Comparison of ENCODE assay signal across 20 cellular contexts in genomic region chr10:23432639-23433038, GRCh38. TPM values are rescaled to one million over a fixed set of nuclear protein-coding genes. Genes with fewer than 3 reads are reported as not detected.
DNase-seq lines count a peak whose midpoint lies in the region; ATAC-seq and TF ChIP-seq lines count a peak whose summit lies in the region.
"Had no signal": no experiment of that assay in that cellular context is flagged by ENCODE, and none has a peak within 500 bp of the region (broad histone marks: within the 10 kb centered on the region; RNA-seq: fewer than 3 reads in every experiment).

No MANE protein-coding gene starts in this region.

- TF ChIP-seq CTCF in left lung (IDR thresholded peaks at IDR 0.05) (no peak), foreskin fibroblast (IDR thresholded peaks at IDR 0.05; ENCODE audit: low read depth, low read length) (no peak), Calu3 (IDR thresholded peaks at IDR 0.05; ENCODE audit: unreplicated experiment) (no peak)

- CTCF ChIA-PET in Calu3 (lab: Charles Lee): interaction anchor here (0.9 kb wide), 1 partner anchor 84 kb away, joined by 3 read pairs; no protein-coding TSS in a partner anchor

- no peak overlapping the region for H3K27ac Mint-ChIP-seq in activated T-helper 17 cell treated with anti-CD3 and anti-CD28 coated beads, Interleukin-2, amount 50 U/mL, for 72 hours
- H3K27ac Mint-ChIP-seq in Calu3 (ENCODE audit: unreplicated experiment): no peak overlapping the region
- H3K27ac Mint-ChIP-seq: activated naive CD8-positive, alpha-beta T cell; activated T-helper 1 cell treated with anti-CD3 and anti-CD28 coated beads, Interleukin-12 subunit alpha, Interleukin-12 subunit beta, Interleukin-2, Interleukin-4 antibody, amounts not matched to agents 30 ng/mL and 10 ng/mL and 1 ng/mL, durations not matched to agents 14 hours and 24 hours and 36 hours; T-cell had no signal

- peaks cover 0 to 5% of the 10 kb centered on the region in 2 donors for H3K27me3 ChIP-seq in left lung
- H3K27me3 ChIP-seq: BE2C, heart left ventricle, right atrium auricular region had no signal

- intact Hi-C loops in left lung (cut with DNase I) (no loop called here), Calu3 (cut with micrococcal nuclease; ENCODE audit: unreplicated experiment) (no loop called here)

- no peaks in the 10 kb centered on the region for H3K36me3 ChIP-seq in left lung
- H3K36me3 ChIP-seq: BE2C, heart left ventricle, right atrium auricular region had no signal

- H3K27ac ChIP-seq in left lung: peak overlapping the region in 1 of 2 donors; percentile 85
- H3K27ac ChIP-seq: KMS-11, right atrium auricular region had no signal

- peaks cover 0 to 29% of the 10 kb centered on the region in 2 donors for H3K4me1 ChIP-seq in left lung
- H3K4me1 ChIP-seq: BE2C, right atrium auricular region had no signal

- H3K4me1 Mint-ChIP-seq in activated T-helper 17 cell treated with anti-CD3 and anti-CD28 coated beads, Interleukin-2, amount 50 U/mL, for 72 hours: no peaks in the 10 kb centered on the region
- peaks cover 12% of the 10 kb centered on the region for H3K4me1 Mint-ChIP-seq in Calu3 (ENCODE audit: low read depth, unreplicated experiment)
- H3K4me1 Mint-ChIP-seq: T-cell had no signal

- H3K27me3 Mint-ChIP-seq in activated T-helper 17 cell treated with anti-CD3 and anti-CD28 coated beads, Interleukin-2, amount 50 U/mL, for 72 hours: no peaks in the 10 kb centered on the region
- no peaks in the 10 kb centered on the region for H3K27me3 Mint-ChIP-seq in Calu3 (ENCODE audit: unreplicated experiment)

- no peaks in the 10 kb centered on the region for H3K9me3 ChIP-seq in left lung
- H3K9me3 ChIP-seq: BE2C, heart left ventricle, right atrium auricular region had no signal

- peak; percentile 63 for ATAC-seq in activated T-helper 17 cell treated with anti-CD3 and anti-CD28 coated beads, Interleukin-2, amount 50 U/mL, for 72 hours (replicated peaks)
- ATAC-seq in left lung (peak; percentile 57), HG02885 (IDR thresholded peaks at IDR 0.05; ENCODE audit: poor library complexity, unreplicated experiment) (no peak)
- ATAC-seq: T-cell had no signal

- H3K4me3 Mint-ChIP-seq in activated T-helper 17 cell treated with anti-CD3 and anti-CD28 coated beads, Interleukin-2, amount 50 U/mL, for 72 hours: no peak overlapping the region
- H3K4me3 Mint-ChIP-seq in Calu3 (ENCODE audit: low read depth, unreplicated experiment): no peak overlapping the region
- H3K4me3 Mint-ChIP-seq: activated naive CD8-positive, alpha-beta T cell; activated T-helper 1 cell treated with anti-CD3 and anti-CD28 coated beads, Interleukin-12 subunit alpha, Interleukin-12 subunit beta, Interleukin-2, Interleukin-4 antibody, amounts not matched to agents 30 ng/mL and 10 ng/mL and 1 ng/mL, durations not matched to agents 14 hours and 24 hours and 36 hours; T-cell had no signal

- H3K4me3 ChIP-seq in left lung (no peak overlapping the region), foreskin fibroblast (ENCODE audit: low read depth in 1 of 2, low read length in 2 of 2) (no peak overlapping the region)
- H3K4me3 ChIP-seq: heart left ventricle, right atrium auricular region had no signal

- no peaks in the 10 kb centered on the region for H3K9me3 Mint-ChIP-seq in activated T-helper 17 cell treated with anti-CD3 and anti-CD28 coated beads, Interleukin-2, amount 50 U/mL, for 72 hours
- no peaks in the 10 kb centered on the region for H3K9me3 Mint-ChIP-seq in Calu3 (ENCODE audit: low read depth, unreplicated experiment)
- H3K9me3 Mint-ChIP-seq: activated T-helper 1 cell treated with anti-CD3 and anti-CD28 coated beads, Interleukin-12 subunit alpha, Interleukin-12 subunit beta, Interleukin-2, Interleukin-4 antibody, amounts not matched to agents 30 ng/mL and 10 ng/mL and 1 ng/mL, durations not matched to agents 14 hours and 24 hours and 36 hours; T-cell had no signal

- no TSS peak for BruUV-seq in Calu3 (replicated peaks; lab: Mats Ljungman, UMichigan)

- DNase-seq in AML-193 (lab: John Stamatoyannopoulos, UW) (peak; percentile 79 to 85), NOMO-1 (lab: John Stamatoyannopoulos, UW; ENCODE audit: unreplicated experiment in 2 of 2) (peak; percentile 80 to 98), left lung (no peak), GOT3 (lab: John Stamatoyannopoulos, UW) (no peak), foreskin fibroblast (no peak), Calu3 (no peak)
- DNase-seq: activated CD4-positive, alpha-beta T cell treated with anti-CD3 and anti-CD28 coated beads for 48 hours; BE2C; heart left ventricle; NCI-H1105; NCI-H2081; stimulated activated CD8-positive, alpha-beta memory T cell treated with anti-CD3 and anti-CD28 coated beads, Interleukin-4, amount 100 ng/mL, for 48 hours; substantia nigra; T-cell had no signal

- no peaks in the 10 kb centered on the region for H3K36me3 Mint-ChIP-seq in activated T-helper 17 cell treated with anti-CD3 and anti-CD28 coated beads, Interleukin-2, amount 50 U/mL, for 72 hours (ENCODE audit: low read depth)
- no peaks in the 10 kb centered on the region for H3K36me3 Mint-ChIP-seq in Calu3 (ENCODE audit: insufficient read depth, unreplicated experiment)
- H3K36me3 Mint-ChIP-seq: activated naive CD8-positive, alpha-beta T cell; T-cell had no signal

RNA-seq across cellular contexts. Expression of gene OTUD1, which starts 6.2 kb away (rescaled TPM):
- 10 to 100 TPM; 11.5 to 13.1 TPM for total RNA-seq in activated T-helper 17 cell treated with anti-CD3 and anti-CD28 coated beads, Interleukin-2, amount 50 U/mL, for 72 hours
- total RNA-seq in left lung (10 to 100 TPM; 19.4 to 21.6 TPM), Calu3 (2022) (8.0 and 10.4 TPM in 2 replicates)

Comparison
In these comparisons a context has a peak if more than half of its experiments do, and no peak if none do; other contexts are left out.
1. DNase-seq: peak in AML-193 (2 of 2) and NOMO-1 (2 of 2); none in left lung (0 of 2), GOT3 (single experiment), foreskin fibroblast (0 of 2) and Calu3 (single experiment).